In genomic region chr12:70918321-70918720, GRCh38 we compare ENCODE assay signal across 20 cellular contexts.
"Had no signal": no experiment of that assay in that cellular context is flagged by ENCODE, and none has a peak within 500 bp of the region (broad histone marks: within the 10 kb centered on the region; RNA-seq: fewer than 3 reads in every experiment).

No MANE protein-coding gene starts in this region.

- ATAC-seq: K562, Panc1, PC-3 had no signal

- DNase-seq: Kasumi-1; MM.1S; NCI-H1092 treated with DMSO at 0.1 percent for 48 hours; NCI-H1417 treated with DMSO at 0.1 percent for 48 hours; NCI-H146; NCI-H1694 treated with DMSO at 0.1 percent for 48 hours; NCI-H1930; NCI-H2081; NCI-H2107; NCI-H2227 treated with DMSO at 0.1 percent for 48 hours; NCI-H524; NCI-H526 treated with DMSO at 0.1 percent for 48 hours; NCI-H748 treated with DMSO at 0.1 percent for 48 hours; NK-92 treated with Interleukin-12 subunit alpha and Interleukin-12 subunit beta, amount 100 ng/mL, for 24 hours; PC-3; SHP77; SK-N-SH; SW 1271 had no signal
